ENCODE assay signal across 8 cellular contexts in the genomic region with DNA sequence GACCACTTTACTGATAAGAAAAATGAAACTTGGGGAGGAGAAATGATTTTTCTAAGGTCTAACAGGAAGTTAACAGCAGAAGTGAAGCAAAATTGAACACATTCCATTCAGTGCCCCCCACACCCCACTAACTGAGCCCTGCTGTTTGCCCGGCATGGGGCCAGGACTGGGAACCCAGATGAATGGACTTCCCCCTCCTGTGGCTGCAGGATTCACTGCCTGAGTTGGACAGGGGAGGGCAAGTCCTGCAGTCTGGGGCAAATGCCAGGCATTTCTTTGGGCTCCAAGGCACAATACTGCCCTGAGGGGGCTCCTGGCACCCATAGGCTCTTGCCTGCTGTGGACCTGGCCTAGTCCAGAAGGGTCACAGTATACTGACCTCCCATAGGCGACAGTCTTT. TPM values are rescaled to one million over a fixed set of nuclear protein-coding genes. Genes with fewer than 3 reads are reported as not detected.
DNase-seq lines count a peak whose midpoint lies in the region; ATAC-seq and TF ChIP-seq lines count a peak whose summit lies in the region.
"Had no signal": no experiment of that assay in that cellular context is flagged by ENCODE, and none has a peak within 500 bp of the region (broad histone marks: within the 10 kb centered on the region; RNA-seq: fewer than 3 reads in every experiment).

No MANE protein-coding gene starts in this region.

- H3K27me3 Mint-ChIP-seq in osteocyte (ENCODE audit: unreplicated experiment): no peaks in the 10 kb centered on the region

- H3K9ac ChIP-seq in HUES64 (ENCODE audit: low read depth, low read length): peak overlapping the region; percentile 17; the same call in 1 of the 2 replicates

- DNase-seq in osteocyte (ENCODE audit: extremely low spot score, unreplicated experiment) (no peak), kidney tubule cell (ENCODE audit: low spot score) (no peak), SW 1271 (lab: John Stamatoyannopoulos, UW) (no peak)
- DNase-seq: gastrocnemius medialis had no signal

- ATAC-seq in GM19023 (IDR thresholded peaks at IDR 0.05; ENCODE audit: unreplicated experiment) (peak; percentile 12), HG02852 (IDR thresholded peaks at IDR 0.05; ENCODE audit: unreplicated experiment) (no peak)
- ATAC-seq: gastrocnemius medialis had no signal

- no peak overlapping the region for H3K4me3 ChIP-seq in HUES64 (ENCODE audit: low read length)
- no peak overlapping the region for H3K4me3 ChIP-seq in ectodermal cell (ENCODE audit: insufficient read depth, low read depth, low read length)
- H3K4me3 ChIP-seq: gastrocnemius medialis had no signal

- no peaks in the 10 kb centered on the region for H3K36me3 ChIP-seq in HUES64 (ENCODE audit: insufficient read depth, low read length)
- peaks cover 2% of the 10 kb centered on the region for H3K36me3 ChIP-seq in ectodermal cell (ENCODE audit: control insufficient read depth, insufficient read depth, low read length)
- H3K36me3 ChIP-seq: gastrocnemius medialis had no signal

- H3K4me1 Mint-ChIP-seq in osteocyte (ENCODE audit: unreplicated experiment): peaks cover 10% of the 10 kb centered on the region

- TF ChIP-seq CTCF in osteocyte (IDR thresholded peaks at IDR 0.05): peak; percentile 37

- no peaks in the 10 kb centered on the region for H3K9me3 ChIP-seq in HUES64 (ENCODE audit: insufficient read depth, low read depth, low read length)
- H3K9me3 ChIP-seq in ectodermal cell (ENCODE audit: control insufficient read depth, low read length): no peaks in the 10 kb centered on the region
- H3K9me3 ChIP-seq: gastrocnemius medialis had no signal

- H3K27me3 ChIP-seq in HUES64 (ENCODE audit: insufficient read depth, low read length) (no peaks in the 10 kb centered on the region), ectodermal cell (ENCODE audit: control insufficient read depth, insufficient read depth, low read length, poor library complexity, severe bottlenecking) (no peaks in the 10 kb centered on the region)
- H3K27me3 ChIP-seq: gastrocnemius medialis had no signal

- no peaks in the 10 kb centered on the region for H3K36me3 Mint-ChIP-seq in osteocyte (ENCODE audit: unreplicated experiment)

- 51% methylated on average over 2 of the region's 2 CpGs for WGBS in HUES64
- 32 to 39% methylated on average over 2 of the region's 2 CpGs for WGBS in ectodermal cell, 2 experiments

- H3K4me3 Mint-ChIP-seq in osteocyte (ENCODE audit: unreplicated experiment): peak overlapping the region; percentile 34

- H3K4me1 ChIP-seq in HUES64 (ENCODE audit: insufficient read depth, low read length) (peaks cover 75% of the 10 kb centered on the region), ectodermal cell (ENCODE audit: control insufficient read depth, insufficient read depth, low read length) (peaks cover 83% of the 10 kb centered on the region)

- H3K27ac ChIP-seq in HUES64 (ENCODE audit: low read depth, low read length) (peak overlapping the region; percentile 72), ectodermal cell (ENCODE audit: insufficient read depth, low read depth, low read length, poor library complexity, severe bottlenecking) (peak overlapping the region; percentile 80)
- H3K27ac ChIP-seq: gastrocnemius medialis had no signal

- H3K27ac Mint-ChIP-seq in osteocyte (ENCODE audit: unreplicated experiment): no peak overlapping the region

- H3K9me3 Mint-ChIP-seq in osteocyte (ENCODE audit: unreplicated experiment): no peaks in the 10 kb centered on the region

RNA-seq across cellular contexts. Expression of a gene that starts 28.3 kb away (rescaled TPM):
- 68.1 TPM for polyA plus RNA-seq in HUES64 (2013, experiment 1 of 2)
- polyA plus RNA-seq in HUES64 (2013, experiment 2 of 2): 68.6 TPM
- 174 TPM for polyA plus RNA-seq in ectodermal cell (2013, experiment 1 of 4)
- polyA plus RNA-seq in ectodermal cell (2013, experiment 2 of 4): 163 TPM
- polyA plus RNA-seq in ectodermal cell (2013, experiment 3 of 4): 134 TPM
- 143 TPM for polyA plus RNA-seq in ectodermal cell (2013, experiment 4 of 4)
- 121 and 142 TPM in 2 replicates for total RNA-seq in osteocyte
